22 cellular contexts compared by ENCODE assay signal in the genomic region with DNA sequence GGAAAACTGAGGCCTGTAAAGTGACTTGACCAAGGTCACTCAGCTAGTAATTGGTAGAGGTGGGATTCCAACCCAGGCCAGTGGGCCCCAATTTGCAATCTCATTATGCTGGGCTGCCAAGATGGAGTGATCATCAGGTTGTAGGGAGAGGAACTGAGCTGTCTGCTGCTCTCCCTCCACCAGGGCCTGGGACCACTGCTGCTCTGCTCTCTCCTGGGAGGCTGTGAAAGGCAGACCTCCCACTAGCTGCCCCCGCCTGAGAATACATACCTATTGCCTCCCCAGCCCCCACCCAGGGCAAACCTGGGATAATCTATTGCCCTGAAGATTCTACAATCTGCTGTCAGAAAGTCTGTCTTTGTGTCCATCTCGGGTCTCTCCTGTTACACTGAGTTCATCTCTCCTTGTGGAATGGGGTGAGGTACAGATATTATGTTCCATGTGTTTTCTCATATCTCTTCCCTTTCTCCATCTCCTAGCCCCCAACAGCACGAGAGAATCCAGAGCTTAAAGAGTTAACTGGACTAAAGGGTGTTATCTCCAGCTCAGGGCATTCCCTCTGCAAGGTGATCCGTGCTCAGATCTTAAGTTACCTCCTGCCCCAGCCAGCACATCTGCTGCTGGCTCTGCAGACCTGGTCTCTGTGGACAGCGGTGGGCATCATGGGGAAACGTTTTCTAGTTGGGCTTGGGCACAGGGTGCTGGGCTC. TPM values are rescaled to one million over a fixed set of nuclear protein-coding genes. Genes with fewer than 3 reads are reported as not detected.
A peak's percentile ranks its signal among the peaks of the same experiment; 100 is the strongest.
DNase-seq lines count a peak whose midpoint lies in the region; ATAC-seq, FAIRE-seq and TF ChIP-seq lines count a peak whose summit lies in the region.
"Had no signal": no experiment of that assay in that cellular context is flagged by ENCODE, and none has a peak within 500 bp of the region (broad histone marks: within the 10 kb centered on the region; RNA-seq: fewer than 3 reads in every experiment).

No MANE protein-coding gene starts in this region.

- FAIRE-seq in GM12892 (lab: Jason Lieb, UNC): peak; percentile 40
- FAIRE-seq: RCC 7860 had no signal

- H3K9me3 ChIP-seq in Caco-2 (no peaks in the 10 kb centered on the region), RWPE2 (ENCODE audit: severe bottlenecking) (no peaks in the 10 kb centered on the region), esophagus squamous epithelium (no peaks in the 10 kb centered on the region), BE2C (no peaks in the 10 kb centered on the region), upper lobe of left lung (no peaks in the 10 kb centered on the region)
- H3K9me3 ChIP-seq: neutrophil, psoas muscle, tibial nerve had no signal

- ATAC-seq in RWPE2 (ENCODE audit: low read depth) (no peak), upper lobe of left lung (ENCODE audit: low FRiP score in 2 of 2) (no peak)
- ATAC-seq: HCT116, psoas muscle had no signal

- TF ChIP-seq CTCF in Caco-2 (IDR thresholded peaks at IDR 0.05; ENCODE audit: insufficient read depth in 1 of 2, low read depth in 1 of 2, low read length in 1 of 2, severe bottlenecking in 1 of 2, unreplicated experiment in 1 of 2) (no peak), RWPE2 (IDR thresholded peaks at IDR 0.05; ENCODE audit: poor library complexity, severe bottlenecking) (no peak), esophagus squamous epithelium (IDR thresholded peaks at IDR 0.05) (no peak), BE2C (IDR thresholded peaks at IDR 0.05; ENCODE audit: low read depth, low read length) (no peak), upper lobe of left lung (IDR thresholded peaks at IDR 0.05) (no peak)

- peak overlapping the region; percentile 31 for H3K27ac Mint-ChIP-seq in Caco-2 (ENCODE audit: unreplicated experiment)
- H3K27ac Mint-ChIP-seq: activated naive CD4-positive, alpha-beta T cell treated with anti-CD3 and anti-CD28 coated beads, Interleukin-2, amount 50 U/mL, for 24 hours; activated T-helper 1 cell treated with anti-CD3 and anti-CD28 coated beads, Interleukin-12 subunit alpha, Interleukin-12 subunit beta, Interleukin-2, Interleukin-4 antibody, amounts not matched to agents 30 ng/mL and 10 ng/mL and 1 ng/mL, durations not matched to agents 14 hours and 24 hours and 36 hours; dendritic cell treated with granulocyte-macrophage colony-stimulating factor and Interleukin-4, amounts not matched to agents 40 ng/mL and 50 ng/mL, for 4 days had no signal

- no TSS peak for BruUV-seq in Caco-2 (replicated peaks; lab: Mats Ljungman, UMichigan)

- H3K36me3 ChIP-seq in Caco-2 (ENCODE audit: control insufficient read depth, insufficient read depth, low read length) (0 out of 2 replicates have a peak, but pooled peaks cover 1% of the 10 kb centered on the region), RWPE2 (ENCODE audit: low read depth) (peaks cover 85% of the 10 kb centered on the region), esophagus squamous epithelium (peaks cover 0 to 36% (median 4%) of the 10 kb centered on the region in 3 donors), BE2C (peaks cover 15% of the 10 kb centered on the region), upper lobe of left lung (no peaks in the 10 kb centered on the region)
- H3K36me3 ChIP-seq: tibial nerve had no signal

- H3K27ac ChIP-seq in RWPE2 (ENCODE audit: poor library complexity, severe bottlenecking) (peak overlapping the region; percentile 20), esophagus squamous epithelium (peak overlapping the region in 3 of 4 donors; percentile 93 to 98 (median 98)), upper lobe of left lung (no peak overlapping the region)
- H3K27ac ChIP-seq: neutrophil, psoas muscle, tibial nerve, VCaP had no signal

- intact Hi-C loops in Caco-2 (cut with micrococcal nuclease; ENCODE audit: unreplicated experiment) (no loop called here), esophagus squamous epithelium (cut with DNase I) (no loop called here)

- no peak for TF ChIP-seq POLR2A in GM12892 (IDR thresholded peaks at IDR 0.05; ENCODE audit: low read depth, low read length)
- TF ChIP-seq POLR2A in esophagus squamous epithelium (IDR thresholded peaks at IDR 0.05): no peak
- TF ChIP-seq POLR2A in upper lobe of left lung (IDR thresholded peaks at IDR 0.05): no peak

- CTCF ChIA-PET in Caco-2 (lab: Charles Lee): interaction anchor here (0.6 to 1.7 kb wide), 8 partner anchors 10 to 621 kb away, joined by 3 to 18 read pairs (median 7); no protein-coding TSS in a partner anchor

- DNase-seq in Caco-2 (no peak), GM12892 (ENCODE audit: insufficient read length) (no peak), RWPE2 (ENCODE audit: low spot score) (no peak), esophagus squamous epithelium (lab: John Stamatoyannopoulos, UW) (no peak), BE2C (no peak), upper lobe of left lung (no peak)
- DNase-seq in activated CD4-positive, CD25-positive, alpha-beta regulatory T cell treated with anti-CD3 and anti-CD28 coated beads, Interleukin-2, amount 50 U/mL, for 72 hours: no peak
- DNase-seq: activated CD4-positive, alpha-beta T cell treated with anti-CD3 and anti-CD28 coated beads, Interleukin-2, amount 50 U/mL, for 1 hour; anterior cingulate cortex; DND-41; NCI-H446; psoas muscle; stimulated activated CD8-positive, alpha-beta memory T cell treated with anti-CD3 and anti-CD28 coated beads, Interleukin-4, amount 100 ng/mL, for 48 hours had no signal

- WGBS in esophagus squamous epithelium, 2 donors: 46 to 55% methylated on average over 5 to 6 of the region's 6 CpGs
- WGBS in upper lobe of left lung, 2 donors: 68 to 79% methylated on average over 5 to 6 of the region's 6 CpGs

- H3K4me1 ChIP-seq in Caco-2 (peaks cover 45% of the 10 kb centered on the region), RWPE2 (ENCODE audit: insufficient read depth, poor library complexity, severe bottlenecking) (peaks cover 53% of the 10 kb centered on the region), esophagus squamous epithelium (peaks cover 40 to 100% (median 47%) of the 10 kb centered on the region in 3 donors), BE2C (peaks cover 34% of the 10 kb centered on the region), upper lobe of left lung (peaks cover 14 to 22% (median 18%) of the 10 kb centered on the region in 4 donors)

- POLR2A ChIA-PET in Caco-2 (lab: Charles Lee): interaction anchor here (0.7 kb wide), 1 partner anchor 42 kb away, joined by 4 read pairs; no protein-coding TSS in a partner anchor

- H3K36me3 Mint-ChIP-seq in Caco-2 (ENCODE audit: insufficient read depth, unreplicated experiment): no peaks in the 10 kb centered on the region

- H3K27me3 Mint-ChIP-seq in Caco-2 (ENCODE audit: insufficient read depth, unreplicated experiment): no peaks in the 10 kb centered on the region

- no peaks in the 10 kb centered on the region for H3K9me3 Mint-ChIP-seq in Caco-2 (ENCODE audit: unreplicated experiment)
- H3K9me3 Mint-ChIP-seq: activated naive CD4-positive, alpha-beta T cell treated with anti-CD3 and anti-CD28 coated beads, Interleukin-2, amount 50 U/mL, for 24 hours; activated T-helper 1 cell treated with anti-CD3 and anti-CD28 coated beads, Interleukin-12 subunit alpha, Interleukin-12 subunit beta, Interleukin-2, Interleukin-4 antibody, amounts not matched to agents 30 ng/mL and 10 ng/mL and 1 ng/mL, durations not matched to agents 14 hours and 24 hours and 36 hours; dendritic cell treated with granulocyte-macrophage colony-stimulating factor and Interleukin-4, amounts not matched to agents 40 ng/mL and 50 ng/mL, for 4 days had no signal

- H3K4me3 ChIP-seq in Caco-2 (ENCODE audit: low read depth, low read length) (no peak overlapping the region), RWPE2 (ENCODE audit: severe bottlenecking) (no peak overlapping the region), esophagus squamous epithelium (peak overlapping the region in 1 of 4 donors; percentile 95), BE2C (ENCODE audit: low read depth, low read length) (no peak overlapping the region), upper lobe of left lung (no peak overlapping the region)
- H3K4me3 ChIP-seq: lung, psoas muscle, tibial nerve had no signal

- H3K27me3 ChIP-seq in Caco-2 (replicated peaks; ENCODE audit: control insufficient read depth, insufficient read depth, low read length): no peaks in the 10 kb centered on the region
- no peaks in the 10 kb centered on the region for H3K27me3 ChIP-seq in RWPE2 (ENCODE audit: insufficient read depth, poor library complexity, severe bottlenecking)
- H3K27me3 ChIP-seq in esophagus squamous epithelium: no peaks in the 10 kb centered on the region
- H3K27me3 ChIP-seq in BE2C: no peaks in the 10 kb centered on the region
- no peaks in the 10 kb centered on the region for H3K27me3 ChIP-seq in upper lobe of left lung
- H3K27me3 ChIP-seq: neutrophil, tibial nerve had no signal

- peaks cover 41% of the 10 kb centered on the region for H3K4me1 Mint-ChIP-seq in Caco-2 (ENCODE audit: low read depth, unreplicated experiment)

- H3K4me3 Mint-ChIP-seq in Caco-2 (ENCODE audit: unreplicated experiment): no peak overlapping the region
- H3K4me3 Mint-ChIP-seq: activated naive CD4-positive, alpha-beta T cell treated with anti-CD3 and anti-CD28 coated beads, Interleukin-2, amount 50 U/mL, for 24 hours; activated T-helper 1 cell treated with anti-CD3 and anti-CD28 coated beads, Interleukin-12 subunit alpha, Interleukin-12 subunit beta, Interleukin-2, Interleukin-4 antibody, amounts not matched to agents 30 ng/mL and 10 ng/mL and 1 ng/mL, durations not matched to agents 14 hours and 24 hours and 36 hours; dendritic cell treated with granulocyte-macrophage colony-stimulating factor and Interleukin-4, amounts not matched to agents 40 ng/mL and 50 ng/mL, for 4 days had no signal

- no peak for TF ChIP-seq EP300 in upper lobe of left lung (IDR thresholded peaks at IDR 0.05)

RNA-seq across cellular contexts. Expression of a gene that starts 5.6 kb away (rescaled TPM):
- total RNA-seq in Caco-2 (2022): 60.1 and 63.6 TPM in 2 replicates
- polyA plus RNA-seq in GM12892 (2012; ENCODE audit: missing spikeins): 9.0 TPM
- 100 to 1,000 TPM in 2 of 4 donors, 10 to 100 TPM in 2; 72.5 to 163 (median 117) TPM for total RNA-seq in esophagus squamous epithelium
- 167 TPM for polyA plus RNA-seq in BE2C (2012; ENCODE audit: insufficient read depth, insufficient read length, low read depth)
- total RNA-seq in upper lobe of left lung: 10 to 100 TPM in 1 of 6 donors, 1 to 10 TPM in 5; 1.4 to 12.6 (median 7.6) TPM

Comparison
In these comparisons a context has a peak if more than half of its experiments do, and no peak if none do; other contexts are left out.
1. H3K27ac ChIP-seq: peak in RWPE2 (single experiment) and esophagus squamous epithelium (3 of 4); none in upper lobe of left lung (0 of 4).